2 cellular contexts compared by ENCODE assay signal in the genomic region with DNA sequence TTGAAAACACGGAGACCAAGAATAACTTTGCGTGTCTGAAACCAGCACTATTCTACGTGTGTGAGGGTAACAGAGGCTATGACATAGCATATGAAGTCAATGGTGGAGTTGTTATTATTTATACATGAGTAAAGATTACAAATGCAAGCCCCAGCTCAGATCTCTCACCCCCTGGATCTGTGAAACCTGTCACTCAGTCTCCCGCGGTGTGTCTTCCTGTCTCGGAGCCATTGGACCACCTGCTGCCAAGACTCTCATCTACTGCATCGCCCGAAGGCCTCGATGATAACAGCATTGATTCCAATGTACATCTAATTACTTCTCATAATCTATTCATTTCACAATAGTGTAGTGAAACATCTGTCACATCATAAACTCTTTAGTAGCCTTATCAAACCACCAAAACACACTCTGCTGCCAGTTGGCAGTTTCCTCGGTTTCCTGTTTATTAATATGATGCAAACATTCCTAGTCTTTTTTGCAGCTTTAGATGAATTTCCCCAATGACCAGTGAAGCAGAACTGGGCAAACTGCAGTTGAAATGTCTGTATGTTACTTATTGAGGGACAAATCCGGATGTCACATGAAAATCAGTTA.
TF ChIP-seq lines count a peak whose summit lies in the region.

No MANE protein-coding gene starts in this region.

TF ChIP-seq in GM23338, 12 proteins besides CTCF, POLR2A, EP300 and RAD21 (continues in another document):
- TF ChIP-seq ZNF462 (CRISPR knock-in tag; IDR thresholded peaks at IDR 0.05): no peak
- no peak for TF ChIP-seq ZNF331 (CRISPR knock-in tag; IDR thresholded peaks at IDR 0.05; ENCODE audit: low read depth)
- no peak for TF ChIP-seq ZNF114 (CRISPR knock-in tag; IDR thresholded peaks at IDR 0.05)
- no peak for TF ChIP-seq EZH2phosphoT487 (IDR thresholded peaks at IDR 0.05; ENCODE audit: unreplicated experiment)
- no peak for TF ChIP-seq CREB1 (CRISPR knock-in tag; IDR thresholded peaks at IDR 0.05; ENCODE audit: low read depth)
- no peak for TF ChIP-seq STAT1 (IDR thresholded peaks at IDR 0.05; ENCODE audit: unreplicated experiment)
- TF ChIP-seq JUNB (IDR thresholded peaks at IDR 0.05; ENCODE audit: unreplicated experiment): no peak
- TF ChIP-seq, protein P1, sequence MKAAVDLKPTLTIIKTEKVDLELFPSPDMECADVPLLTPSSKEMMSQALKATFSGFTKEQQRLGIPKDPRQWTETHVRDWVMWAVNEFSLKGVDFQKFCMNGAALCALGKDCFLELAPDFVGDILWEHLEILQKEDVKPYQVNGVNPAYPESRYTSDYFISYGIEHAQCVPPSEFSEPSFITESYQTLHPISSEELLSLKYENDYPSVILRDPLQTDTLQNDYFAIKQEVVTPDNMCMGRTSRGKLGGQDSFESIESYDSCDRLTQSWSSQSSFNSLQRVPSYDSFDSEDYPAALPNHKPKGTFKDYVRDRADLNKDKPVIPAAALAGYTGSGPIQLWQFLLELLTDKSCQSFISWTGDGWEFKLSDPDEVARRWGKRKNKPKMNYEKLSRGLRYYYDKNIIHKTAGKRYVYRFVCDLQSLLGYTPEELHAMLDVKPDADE (IDR thresholded peaks at IDR 0.05): no peak
- no peak for TF ChIP-seq EZH2 (IDR thresholded peaks at IDR 0.05; ENCODE audit: low read depth, unreplicated experiment)
- no peak for TF ChIP-seq POLR2AphosphoS5 (IDR thresholded peaks at IDR 0.05; ENCODE audit: low read depth)
- TF ChIP-seq NANOG (IDR thresholded peaks at IDR 0.05; ENCODE audit: borderline replicate concordance): no peak

TF ChIP-seq in endothelial cell of umbilical vein, 7 proteins besides CTCF, POLR2A, EP300 and RAD21 (continued from another document):
- TF ChIP-seq, protein P2, sequence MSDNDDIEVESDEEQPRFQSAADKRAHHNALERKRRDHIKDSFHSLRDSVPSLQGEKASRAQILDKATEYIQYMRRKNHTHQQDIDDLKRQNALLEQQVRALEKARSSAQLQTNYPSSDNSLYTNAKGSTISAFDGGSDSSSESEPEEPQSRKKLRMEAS (IDR thresholded peaks at IDR 0.05; ENCODE audit: insufficient read depth, insufficient read length): no peak
- TF ChIP-seq EZH2 (IDR thresholded peaks at IDR 0.05; ENCODE audit: borderline replicate concordance, low read depth, low read length, severe bottlenecking) (no peak), JUN (IDR thresholded peaks at IDR 0.05; ENCODE audit: borderline replicate concordance, insufficient read depth, insufficient read length, low read depth) (no peak)
